25 cellular contexts compared by ENCODE assay signal in the genomic region with DNA sequence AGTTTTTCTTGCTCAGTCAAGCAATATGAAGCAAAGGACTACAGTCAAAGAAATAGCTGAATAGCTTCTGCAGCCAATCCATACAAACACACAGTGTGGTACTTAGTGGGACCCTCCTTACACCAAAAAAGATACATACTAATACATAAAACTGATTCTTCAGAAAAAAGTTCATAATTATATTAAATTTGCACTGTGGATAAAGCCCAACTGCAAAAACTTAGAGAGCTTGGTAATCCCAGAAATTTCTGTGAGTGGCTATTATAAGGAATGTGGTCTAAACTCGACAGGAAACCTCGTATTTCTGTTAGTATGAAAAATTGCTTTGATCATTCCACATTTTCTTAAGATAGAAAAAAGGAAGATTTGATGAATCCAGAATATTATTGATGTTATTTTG.
"Had no signal": no experiment of that assay in that cellular context is flagged by ENCODE, and none has a peak within 500 bp of the region (broad histone marks: within the 10 kb centered on the region; RNA-seq: fewer than 3 reads in every experiment).

No MANE protein-coding gene starts in this region.

- H3K4me3 ChIP-seq: colonic mucosa, coronary artery, dorsolateral prefrontal cortex, esophagus muscularis mucosa, esophagus squamous epithelium, gastrocnemius medialis, gastroesophageal sphincter, heart left ventricle, heart right ventricle, hepatocyte had no signal

- DNase-seq: colonic mucosa; cortex of kidney; dermis blood vessel endothelial cell; dorsolateral prefrontal cortex; effector CD4-positive, alpha-beta T cell; effector CD8-positive, alpha-beta T cell; effector memory CD4-positive, alpha-beta T cell; effector memory CD8-positive, alpha-beta T cell; endodermal cell; esophagus squamous epithelium; foreskin fibroblast; foreskin keratinocyte; foreskin melanocyte; gastrocnemius medialis; glutamatergic neuron; head of caudate nucleus; heart left ventricle; heart right ventricle had no signal

- FAIRE-seq: endothelial cell of umbilical vein had no signal

- H3K36me3 ChIP-seq: colonic mucosa, esophagus muscularis mucosa, esophagus squamous epithelium, gastrocnemius medialis, gastroesophageal sphincter, heart left ventricle, heart right ventricle had no signal

- H3K79me2 ChIP-seq: hepatocyte had no signal

- H3K9me3 ChIP-seq: colonic mucosa, esophagus muscularis mucosa, esophagus squamous epithelium, gastrocnemius medialis, gastroesophageal sphincter, heart left ventricle, heart right ventricle had no signal

- H3K4me2 ChIP-seq: hepatocyte had no signal

- H3K27me3 ChIP-seq: colonic mucosa, dorsolateral prefrontal cortex, esophagus muscularis mucosa, esophagus squamous epithelium, foreskin keratinocyte, gastrocnemius medialis, gastroesophageal sphincter, heart left ventricle, heart right ventricle, hepatocyte had no signal

- H3K27ac ChIP-seq: colonic mucosa, coronary artery, dorsolateral prefrontal cortex, epithelial cell of prostate, esophagus muscularis mucosa, esophagus squamous epithelium, foreskin keratinocyte, gastrocnemius medialis, gastroesophageal sphincter, heart left ventricle, heart right ventricle, hepatocyte had no signal

- H3K4me1 ChIP-seq: colonic mucosa, esophagus muscularis mucosa, esophagus squamous epithelium, foreskin keratinocyte, gastrocnemius medialis, gastroesophageal sphincter had no signal

- ATAC-seq: effector memory CD8-positive, alpha-beta T cell; esophagus mucosa; foreskin keratinocyte; gastrocnemius medialis; gastroesophageal sphincter; heart left ventricle; heart right ventricle had no signal

- H2AFZ ChIP-seq: hepatocyte had no signal
